ENCODE assay signal across 12 cellular contexts in the genomic region with DNA sequence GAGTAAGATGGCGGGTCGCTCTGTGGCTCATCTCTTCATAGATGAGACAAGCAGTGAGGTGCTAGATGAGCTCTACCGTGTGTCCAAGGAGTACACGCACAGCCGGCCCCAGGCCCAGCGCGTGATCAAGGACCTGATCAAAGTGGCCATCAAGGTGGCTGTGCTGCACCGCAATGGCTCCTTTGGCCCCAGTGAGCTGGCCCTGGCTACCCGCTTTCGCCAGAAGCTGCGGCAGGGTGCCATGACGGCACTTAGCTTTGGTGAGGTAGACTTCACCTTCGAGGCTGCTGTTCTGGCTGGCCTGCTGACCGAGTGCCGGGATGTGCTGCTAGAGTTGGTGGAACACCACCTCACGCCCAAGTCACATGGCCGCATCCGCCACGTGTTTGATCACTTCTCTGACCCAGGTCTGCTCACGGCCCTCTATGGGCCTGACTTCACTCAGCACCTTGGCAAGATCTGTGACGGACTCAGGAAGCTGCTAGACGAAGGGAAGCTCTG. TPM values are rescaled to one million over a fixed set of nuclear protein-coding genes. Genes with fewer than 3 reads are reported as not detected.
DNase-seq lines count a peak whose midpoint lies in the region; ATAC-seq and TF ChIP-seq lines count a peak whose summit lies in the region.
"Had no signal": no experiment of that assay in that cellular context is flagged by ENCODE, and none has a peak within 500 bp of the region (broad histone marks: within the 10 kb centered on the region; RNA-seq: fewer than 3 reads in every experiment).

No MANE protein-coding gene starts in this region.

- peaks cover 31 to 71% (median 49%) of the 10 kb centered on the region in 4 donors for H3K4me1 Mint-ChIP-seq in CD4-positive, alpha-beta memory T cell
- peaks cover 66% of the 10 kb centered on the region for H3K4me1 Mint-ChIP-seq in activated naive CD8-positive, alpha-beta T cell treated with anti-CD3 and anti-CD28 coated beads, Interleukin-2, amount 50 U/mL, for 24 hours

- H3K9ac ChIP-seq in Loucy (ENCODE audit: low read depth, low read length, poor library complexity, severe bottlenecking), result no peak overlapping the region
- no peak overlapping the region for H3K9ac ChIP-seq in parathyroid adenoma

- DNase-seq in CD4-positive, alpha-beta memory T cell, result no peak
- DNase-seq in activated naive CD8-positive, alpha-beta T cell treated with anti-CD3 and anti-CD28 coated beads, Interleukin-2, amount 50 U/mL, for 24 hours, result no peak
- DNase-seq in amygdala (lab: John Stamatoyannopoulos, UW) (no peak), HuH-7.5 (ENCODE audit: low spot score) (no peak), DMS 273 treated with DMSO at 0.1 percent for 48 hours (lab: John Stamatoyannopoulos, UW) (no peak), foreskin fibroblast (no peak)
- DNase-seq: DMS153, foreskin melanocyte had no signal

- TF ChIP-seq CTCF in Loucy (conservative IDR thresholded peaks at IDR 0.05; ENCODE audit: low read length) (no peak), parathyroid adenoma (IDR thresholded peaks at IDR 0.05) (no peak), foreskin fibroblast (IDR thresholded peaks at IDR 0.05; ENCODE audit: low read depth, low read length) (no peak)

- POLR2A ChIA-PET in CD4-positive, alpha-beta memory T cell (lab: Charles Lee; ENCODE audit: partially characterized antibody), result interaction anchor here (0.7 to 7.8 kb wide), 5 partner anchors 9 to 112 kb away, joined by 3 to 79 read pairs (median 19); a partner anchor contains a TSS

- no peaks in the 10 kb centered on the region for H4K20me1 ChIP-seq in Loucy (ENCODE audit: insufficient read depth, low read length, poor library complexity, severe bottlenecking)

- no peaks in the 10 kb centered on the region for H3F3A ChIP-seq in Loucy (ENCODE audit: low read depth)

- no peaks in the 10 kb centered on the region for H3K9me3 Mint-ChIP-seq in CD4-positive, alpha-beta memory T cell
- no peaks in the 10 kb centered on the region for H3K9me3 Mint-ChIP-seq in activated naive CD8-positive, alpha-beta T cell treated with anti-CD3 and anti-CD28 coated beads, Interleukin-2, amount 50 U/mL, for 24 hours

- CTCF ChIA-PET in CD4-positive, alpha-beta memory T cell (lab: Charles Lee; ENCODE audit: partially characterized antibody), result interaction anchor here (0.8 to 6.5 kb wide), 6 partner anchors 9 to 161 kb away, joined by 3 to 324 read pairs (median 21); a partner anchor contains a TSS

- H3K9me2 ChIP-seq in Loucy (replicated peaks; ENCODE audit: low read depth, low read length), result no peaks in the 10 kb centered on the region

- peak overlapping the region; percentile 98 to 100 (median 98) for H3K4me3 Mint-ChIP-seq in CD4-positive, alpha-beta memory T cell
- peak overlapping the region; percentile 99 for H3K4me3 Mint-ChIP-seq in activated naive CD8-positive, alpha-beta T cell treated with anti-CD3 and anti-CD28 coated beads, Interleukin-2, amount 50 U/mL, for 24 hours

- H3K27me3 Mint-ChIP-seq in CD4-positive, alpha-beta memory T cell, result no peaks in the 10 kb centered on the region
- peaks cover 1% of the 10 kb centered on the region for H3K27me3 Mint-ChIP-seq in activated naive CD8-positive, alpha-beta T cell treated with anti-CD3 and anti-CD28 coated beads, Interleukin-2, amount 50 U/mL, for 24 hours

- no peaks in the 10 kb centered on the region for H3K27me3 ChIP-seq in CD4-positive, alpha-beta memory T cell (ENCODE audit: insufficient read depth, low read length)
- no peaks in the 10 kb centered on the region for H3K27me3 ChIP-seq in Loucy (ENCODE audit: insufficient read depth, low read length, poor library complexity, severe bottlenecking)
- H3K27me3 ChIP-seq in parathyroid adenoma (ENCODE audit: control insufficient read depth, insufficient read depth, low read length), result no peaks in the 10 kb centered on the region

- peaks cover 11% of the 10 kb centered on the region for H3K36me3 ChIP-seq in CD4-positive, alpha-beta memory T cell (ENCODE audit: insufficient read depth, low read length)
- no peaks in the 10 kb centered on the region for H3K36me3 ChIP-seq in Loucy (ENCODE audit: insufficient read depth, low read length)
- no peaks in the 10 kb centered on the region for H3K36me3 ChIP-seq in parathyroid adenoma (ENCODE audit: control insufficient read depth, insufficient read depth, low read length)

- H3K9me3 ChIP-seq in CD4-positive, alpha-beta memory T cell (ENCODE audit: control insufficient read depth in 1 of 2, low read length in 2 of 2), result no peaks in the 10 kb centered on the region
- no peaks in the 10 kb centered on the region for H3K9me3 ChIP-seq in Loucy (ENCODE audit: insufficient read depth, low read depth, low read length)
- H3K9me3 ChIP-seq in parathyroid adenoma (ENCODE audit: control insufficient read depth, low read length), result no peaks in the 10 kb centered on the region

- peak overlapping the region; percentile 84 to 96 (median 93) for H3K27ac Mint-ChIP-seq in CD4-positive, alpha-beta memory T cell
- H3K27ac Mint-ChIP-seq in activated naive CD8-positive, alpha-beta T cell treated with anti-CD3 and anti-CD28 coated beads, Interleukin-2, amount 50 U/mL, for 24 hours, result peak overlapping the region; percentile 97

- peaks cover 38 to 46% of the 10 kb centered on the region in 2 donors for H3K36me3 Mint-ChIP-seq in CD4-positive, alpha-beta memory T cell
- H3K36me3 Mint-ChIP-seq in activated naive CD8-positive, alpha-beta T cell treated with anti-CD3 and anti-CD28 coated beads, Interleukin-2, amount 50 U/mL, for 24 hours (ENCODE audit: low read depth), result peaks cover 52% of the 10 kb centered on the region

- no peak for ATAC-seq in activated naive CD8-positive, alpha-beta T cell treated with anti-CD3 and anti-CD28 coated beads, Interleukin-2, amount 50 U/mL, for 24 hours

- H2AFZ ChIP-seq in Loucy (ENCODE audit: low read length) (no peak overlapping the region), parathyroid adenoma (no peak overlapping the region)

- peak overlapping the region; percentile 13 for H3K27ac ChIP-seq in CD4-positive, alpha-beta memory T cell (ENCODE audit: low read depth, low read length)
- H3K27ac ChIP-seq in parathyroid adenoma, result peak overlapping the region; percentile 36

- H3K4me2 ChIP-seq in Loucy (ENCODE audit: low read depth, low read length, poor library complexity, severe bottlenecking), result peak overlapping the region; percentile 80
- H3K4me2 ChIP-seq in parathyroid adenoma (ENCODE audit: low read length), result peak overlapping the region; percentile 50

- peak overlapping the region in 1 of 2 donors; percentile 82 for H3K4me3 ChIP-seq in CD4-positive, alpha-beta memory T cell (ENCODE audit: low read length in 2 of 2)
- H3K4me3 ChIP-seq in Loucy (ENCODE audit: low read length, poor library complexity, severe bottlenecking) (peak overlapping the region; percentile 76), parathyroid adenoma (ENCODE audit: low read depth, low read length) (peak overlapping the region; percentile 15), foreskin fibroblast (ENCODE audit: low read depth in 1 of 2, low read length in 2 of 2) (no peak overlapping the region)

- intact Hi-C loops in CD4-positive, alpha-beta memory T cell (cut with micrococcal nuclease), result loop anchor here (5.0 kb wide), 5 partner anchors 34 to 596 kb away; a partner anchor contains a TSS

- H3K79me2 ChIP-seq in Loucy (ENCODE audit: insufficient read depth, low read length) (peaks cover 20% of the 10 kb centered on the region; the same call in 1 of the 2 replicates), parathyroid adenoma (no peaks in the 10 kb centered on the region)

- H3K4me1 ChIP-seq in CD4-positive, alpha-beta memory T cell (ENCODE audit: insufficient read depth, low read length), result peaks cover 54% of the 10 kb centered on the region
- H3K4me1 ChIP-seq in Loucy (ENCODE audit: insufficient read depth, low read length, poor library complexity, severe bottlenecking), result peaks cover 32% of the 10 kb centered on the region
- H3K4me1 ChIP-seq in parathyroid adenoma, result no peaks in the 10 kb centered on the region

RNA-seq across cellular contexts. Expression of a gene that starts 2.4 kb away (rescaled TPM):
- 10 to 100 TPM; 45.9 to 49.7 TPM for total RNA-seq in CD4-positive, alpha-beta memory T cell
- polyA plus RNA-seq in CD4-positive, alpha-beta memory T cell, result 10 to 100 TPM; 10.8 to 42.3 TPM
- total RNA-seq: RPMI7951 had no signal

RNA-seq across cellular contexts. Expression of a gene that starts 6.9 kb away (rescaled TPM):
- total RNA-seq in CD4-positive, alpha-beta memory T cell, result 1 to 10 TPM; 1.0 to 1.3 TPM
- under 1 TPM in 1 of 2 donors, not detected in 1; 0.59 TPM for polyA plus RNA-seq in CD4-positive, alpha-beta memory T cell

RNA-seq across cellular contexts. Expression of a gene that starts 7.1 kb away (rescaled TPM):
- 10 to 100 TPM; 57.4 to 61.4 TPM for total RNA-seq in CD4-positive, alpha-beta memory T cell
- 10 to 100 TPM; 76.5 to 80.9 TPM for polyA plus RNA-seq in CD4-positive, alpha-beta memory T cell

RNA-seq across cellular contexts. Expression of a gene that starts 12.4 kb away (rescaled TPM):
- 1 to 10 TPM; 7.6 to 8.2 TPM for total RNA-seq in CD4-positive, alpha-beta memory T cell
- 1 to 10 TPM in 1 of 2 donors, under 1 TPM in 1; 0.54 to 2.1 TPM for polyA plus RNA-seq in CD4-positive, alpha-beta memory T cell

RNA-seq across cellular contexts. Expression of a gene that starts 17.0 kb away (rescaled TPM):
- total RNA-seq in CD4-positive, alpha-beta memory T cell, result 1 to 10 TPM; 6.4 TPM
- polyA plus RNA-seq in CD4-positive, alpha-beta memory T cell, result not detected
- total RNA-seq: liver had no signal
- polyA plus RNA-seq: liver had no signal

Comparison
In these comparisons a context has a peak if more than half of its experiments do, and no peak if none do; other contexts are left out.
1. H3K4me3 ChIP-seq: peak in Loucy (single experiment) and parathyroid adenoma (single experiment); none in foreskin fibroblast (0 of 2).